Comparison of ENCODE assay signal across 9 cellular contexts in genomic region chr15:51269496-51269895, GRCh38.
"Had no signal": no experiment of that assay in that cellular context is flagged by ENCODE, and none has a peak within 500 bp of the region (broad histone marks: within the 10 kb centered on the region; RNA-seq: fewer than 3 reads in every experiment).

No MANE protein-coding gene starts in this region.

- FAIRE-seq: H1, H54, HTR-8/SVneo, K562 had no signal

- H3K9me3 Mint-ChIP-seq: GM23338, H9, HFFc6 had no signal

- H3K4me2 ChIP-seq: GM23338 had no signal

- H2AFZ ChIP-seq: GM23338 had no signal

- H3K4me3 ChIP-seq: GM23338, K562 had no signal

- H3K4me3 Mint-ChIP-seq: GM23338, H9, HFFc6 had no signal

- DNase-seq: H9, HCEC 1CT, HFFc6, IMR-90 had no signal

- H3K27ac Mint-ChIP-seq: GM23338, H9, HFFc6 had no signal
